Comparison of ENCODE assay signal across 8 cellular contexts in genomic region chr10:73246783-73247508, GRCh38. TPM values are rescaled to one million over a fixed set of nuclear protein-coding genes. Genes with fewer than 3 reads are reported as not detected.
DNase-seq lines count a peak whose midpoint lies in the region; ATAC-seq and TF ChIP-seq lines count a peak whose summit lies in the region.

A gene with protein sequence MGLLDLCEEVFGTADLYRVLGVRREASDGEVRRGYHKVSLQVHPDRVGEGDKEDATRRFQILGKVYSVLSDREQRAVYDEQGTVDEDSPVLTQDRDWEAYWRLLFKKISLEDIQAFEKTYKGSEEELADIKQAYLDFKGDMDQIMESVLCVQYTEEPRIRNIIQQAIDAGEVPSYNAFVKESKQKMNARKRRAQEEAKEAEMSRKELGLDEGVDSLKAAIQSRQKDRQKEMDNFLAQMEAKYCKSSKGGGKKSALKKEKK (minus strand): TSS chr10:73247255. CDS start chr10:73247189, 66 bp downstream.

- under 1% methylated on average over 73 of the region's 73 CpGs for WGBS in liver

- ATAC-seq in GM19351 (IDR thresholded peaks at IDR 0.05; ENCODE audit: unreplicated experiment) (peak; percentile 77), HG03521 (IDR thresholded peaks at IDR 0.05; ENCODE audit: unreplicated experiment) (peak; percentile 76)

- peak in 1 of 2 donors; percentile 26 for TF ChIP-seq RAD21 in liver (IDR thresholded peaks at IDR 0.05)

- H3K4me1 ChIP-seq in liver (ENCODE audit: control insufficient read depth in 4 of 4, insufficient read depth in 4 of 4, low read length in 3 of 4), result peaks cover 8 to 40% (median 35%) of the 10 kb centered on the region in 4 donors

- DNase-seq in NCI-H69 (lab: John Stamatoyannopoulos, UW) (peak; percentile 96), dermis blood vessel endothelial cell (peak; percentile 97)
- peak; percentile 96 to 97 for DNase-seq in activated CD4-positive, alpha-beta T cell treated with anti-CD3 and anti-CD28 coated beads, Interleukin-2, amount 50 U/mL, for 24 hours (ENCODE audit: low read depth in 1 of 2, low spot score in 1 of 2)
- peak; percentile 97 for DNase-seq in stimulated activated CD4-positive, alpha-beta T cell treated with anti-CD3 and anti-CD28 coated beads, Interleukin-4, amount 100 ng/mL, for 24 hours

- H3K36me3 ChIP-seq in liver (ENCODE audit: control insufficient read depth in 4 of 4, insufficient read depth in 3 of 4, low read depth in 1 of 4, low read length in 3 of 4), result peaks cover 3 to 15% (median 13%) of the 10 kb centered on the region in 4 donors

- H3K9ac ChIP-seq in liver (ENCODE audit: low read depth in 1 of 2, low read length in 2 of 2), result peak within 1 kb of the TSS; percentile 49 to 87

- H3K4me3 ChIP-seq in liver (ENCODE audit: low read depth in 1 of 3, low read length in 3 of 3), result peak within 1 kb of the TSS; percentile 78 to 92 (median 83)

- no peaks in the 10 kb centered on the region for H3K9me3 ChIP-seq in liver (ENCODE audit: control insufficient read depth in 4 of 4, low read length in 3 of 4)

- no peaks in the 10 kb centered on the region for H3K27me3 ChIP-seq in liver (ENCODE audit: control insufficient read depth in 4 of 4, insufficient read depth in 4 of 4, low read length in 3 of 4)

- H3K27ac ChIP-seq in C4-2B (peak within 1 kb of the TSS; percentile 81), liver (ENCODE audit: low read depth in 1 of 2, low read length in 2 of 2) (peak within 1 kb of the TSS; percentile 45 to 71)

- peak; percentile 26 for TF ChIP-seq CTCF in C4-2B (conservative IDR thresholded peaks at IDR 0.05)
- TF ChIP-seq CTCF in liver (IDR thresholded peaks at IDR 0.05; ENCODE audit: low read depth, low read length, missing input control), result no peak

TF ChIP-seq in liver, 16 proteins besides CTCF, POLR2A, EP300 and RAD21:
- peak; percentile 76 for TF ChIP-seq YY1 (IDR thresholded peaks at IDR 0.05)
- no peak for TF ChIP-seq NR2F2 (IDR thresholded peaks at IDR 0.05)
- TF ChIP-seq HNF4A (conservative IDR thresholded peaks at IDR 0.05), result peak; percentile 42 to 62
- peak; percentile 80 for TF ChIP-seq ZBTB33 (IDR thresholded peaks at IDR 0.05)
- TF ChIP-seq EGR1 (IDR thresholded peaks at IDR 0.05; ENCODE audit: low read depth in 2 of 2), result peak in 1 of 2 donors; percentile 33
- no peak for TF ChIP-seq HNF4G (IDR thresholded peaks at IDR 0.05)
- TF ChIP-seq, protein P1, sequence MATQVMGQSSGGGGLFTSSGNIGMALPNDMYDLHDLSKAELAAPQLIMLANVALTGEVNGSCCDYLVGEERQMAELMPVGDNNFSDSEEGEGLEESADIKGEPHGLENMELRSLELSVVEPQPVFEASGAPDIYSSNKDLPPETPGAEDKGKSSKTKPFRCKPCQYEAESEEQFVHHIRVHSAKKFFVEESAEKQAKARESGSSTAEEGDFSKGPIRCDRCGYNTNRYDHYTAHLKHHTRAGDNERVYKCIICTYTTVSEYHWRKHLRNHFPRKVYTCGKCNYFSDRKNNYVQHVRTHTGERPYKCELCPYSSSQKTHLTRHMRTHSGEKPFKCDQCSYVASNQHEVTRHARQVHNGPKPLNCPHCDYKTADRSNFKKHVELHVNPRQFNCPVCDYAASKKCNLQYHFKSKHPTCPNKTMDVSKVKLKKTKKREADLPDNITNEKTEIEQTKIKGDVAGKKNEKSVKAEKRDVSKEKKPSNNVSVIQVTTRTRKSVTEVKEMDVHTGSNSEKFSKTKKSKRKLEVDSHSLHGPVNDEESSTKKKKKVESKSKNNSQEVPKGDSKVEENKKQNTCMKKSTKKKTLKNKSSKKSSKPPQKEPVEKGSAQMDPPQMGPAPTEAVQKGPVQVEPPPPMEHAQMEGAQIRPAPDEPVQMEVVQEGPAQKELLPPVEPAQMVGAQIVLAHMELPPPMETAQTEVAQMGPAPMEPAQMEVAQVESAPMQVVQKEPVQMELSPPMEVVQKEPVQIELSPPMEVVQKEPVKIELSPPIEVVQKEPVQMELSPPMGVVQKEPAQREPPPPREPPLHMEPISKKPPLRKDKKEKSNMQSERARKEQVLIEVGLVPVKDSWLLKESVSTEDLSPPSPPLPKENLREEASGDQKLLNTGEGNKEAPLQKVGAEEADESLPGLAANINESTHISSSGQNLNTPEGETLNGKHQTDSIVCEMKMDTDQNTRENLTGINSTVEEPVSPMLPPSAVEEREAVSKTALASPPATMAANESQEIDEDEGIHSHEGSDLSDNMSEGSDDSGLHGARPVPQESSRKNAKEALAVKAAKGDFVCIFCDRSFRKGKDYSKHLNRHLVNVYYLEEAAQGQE (IDR thresholded peaks at IDR 0.05), result no peak
- TF ChIP-seq MAX (IDR thresholded peaks at IDR 0.05), result peak; percentile 78
- TF ChIP-seq FOXA1 (IDR thresholded peaks at IDR 0.05), result no peak
- TF ChIP-seq JUND (IDR thresholded peaks at IDR 0.05), result no peak
- peak; percentile 33 for TF ChIP-seq SP1 (IDR thresholded peaks at IDR 0.05)
- TF ChIP-seq GABPA (IDR thresholded peaks at IDR 0.05 in 1 of 2, conservative IDR thresholded peaks at IDR 0.05 in 1 of 2), result peak in 1 of 2 donors; percentile 87
- TF ChIP-seq FOXA2 (IDR thresholded peaks at IDR 0.05), result no peak
- TF ChIP-seq RXRA (IDR thresholded peaks at IDR 0.05), result no peak
- TF ChIP-seq, protein P2, sequence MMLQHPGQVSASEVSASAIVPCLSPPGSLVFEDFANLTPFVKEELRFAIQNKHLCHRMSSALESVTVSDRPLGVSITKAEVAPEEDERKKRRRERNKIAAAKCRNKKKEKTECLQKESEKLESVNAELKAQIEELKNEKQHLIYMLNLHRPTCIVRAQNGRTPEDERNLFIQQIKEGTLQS (IDR thresholded peaks at IDR 0.05), result no peak
- TF ChIP-seq TAF1 (conservative IDR thresholded peaks at IDR 0.05), result peak; percentile 93

RNA-seq across cellular contexts. Expression of the gene that starts here (rescaled TPM):
- total RNA-seq in dermis blood vessel endothelial cell, result 36.2 and 61.1 TPM in 2 replicates
- 10 to 100 TPM; 14.7 to 45.5 TPM for total RNA-seq in liver
- 1 to 10 TPM; 4.1 to 5.1 TPM for polyA plus RNA-seq in liver

Comparison
In these comparisons a context has a peak if more than half of its experiments do, and no peak if none do; other contexts are left out.
1. Peak in every context shown above with its lines: DNase-seq, ATAC-seq, H3K4me3 ChIP-seq and H3K27ac ChIP-seq.